In the genomic region with DNA sequence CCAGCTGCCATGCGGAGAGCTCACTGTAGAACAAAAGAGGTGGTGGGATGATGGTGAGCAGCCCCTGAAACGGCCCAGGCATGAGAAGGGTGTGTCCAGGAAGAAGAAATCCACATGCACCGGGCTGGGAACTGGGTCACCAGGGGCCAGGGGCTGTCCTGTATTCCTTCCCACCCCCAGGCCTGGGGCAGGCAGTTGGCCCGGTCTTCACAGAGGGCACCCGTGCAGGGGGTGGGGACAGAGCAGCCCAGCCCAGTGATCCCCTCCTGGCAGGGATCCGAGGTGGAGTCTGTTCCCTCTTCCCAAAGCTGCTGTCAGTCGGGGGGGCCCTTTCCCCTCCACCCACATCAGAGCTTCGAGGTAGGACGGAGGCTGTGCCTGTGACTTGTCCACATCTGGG, we compare ENCODE assay signal across 24 cellular contexts. TPM values are rescaled to one million over a fixed set of nuclear protein-coding genes. Genes with fewer than 3 reads are reported as not detected.
"Had no signal": no experiment of that assay in that cellular context is flagged by ENCODE, and none has a peak within 500 bp of the region (broad histone marks: within the 10 kb centered on the region; RNA-seq: fewer than 3 reads in every experiment).

No MANE protein-coding gene starts in this region.

- H3K27me3 Mint-ChIP-seq: activated CD4-positive, alpha-beta T cell treated with anti-CD3 and anti-CD28 coated beads for 36 hours had no signal

- H3K9me3 Mint-ChIP-seq: activated CD4-positive, alpha-beta memory T cell treated with anti-CD3 and anti-CD28 coated beads, Interleukin-2, amount 10 ng/mL, durations not matched to agents 7 days and 5 days; activated naive CD4-positive, alpha-beta T cell treated with anti-CD3 and anti-CD28 coated beads, Interleukin-2, amount 10 ng/mL, durations not matched to agents 7 days and 5 days; activated naive CD8-positive, alpha-beta T cell treated with anti-CD3 and anti-CD28 coated beads for 36 hours; activated T-cell treated with anti-CD3 and anti-CD28 coated beads, Interleukin-2, amount 50 U/mL, for 72 hours; activated T-helper 2 cell treated with anti-CD3 and anti-CD28 coated beads, Interferon-gamma antibody, Interleukin-2, Interleukin-4, amounts not matched to agents 10 μg/mL and 5 μg/mL and 100 μg/mL, durations not matched to agents 14 hours and 24 hours and 36 hours had no signal

- H3K4me3 ChIP-seq: cardiac muscle cell, MG63 had no signal

- H3K4me3 Mint-ChIP-seq: activated CD4-positive, alpha-beta memory T cell treated with anti-CD3 and anti-CD28 coated beads, Interleukin-2, amount 10 ng/mL, durations not matched to agents 7 days and 5 days; activated CD4-positive, alpha-beta T cell treated with anti-CD3 and anti-CD28 coated beads for 36 hours; activated naive CD4-positive, alpha-beta T cell treated with anti-CD3 and anti-CD28 coated beads, Interleukin-2, amount 10 ng/mL, durations not matched to agents 7 days and 5 days; activated naive CD8-positive, alpha-beta T cell treated with anti-CD3 and anti-CD28 coated beads for 36 hours; activated T-cell treated with anti-CD3 and anti-CD28 coated beads, Interleukin-2, amount 50 U/mL, for 72 hours had no signal

- H3K36me3 Mint-ChIP-seq: activated naive CD4-positive, alpha-beta T cell treated with anti-CD3 and anti-CD28 coated beads, Interleukin-2, amount 10 ng/mL, durations not matched to agents 7 days and 5 days; activated naive CD8-positive, alpha-beta T cell treated with anti-CD3 and anti-CD28 coated beads for 36 hours had no signal

- ATAC-seq: activated CD4-positive, alpha-beta T cell treated with anti-CD3 and anti-CD28 coated beads for 36 hours; activated T-cell treated with anti-CD3 and anti-CD28 coated beads, Interleukin-2, amount 50 U/mL, for 72 hours had no signal

- H3K36me3 ChIP-seq: brain microvascular endothelial cell, cardiac muscle cell, MG63 had no signal

- H3K4me1 Mint-ChIP-seq: activated CD4-positive, alpha-beta memory T cell treated with anti-CD3 and anti-CD28 coated beads, Interleukin-2, amount 10 ng/mL, durations not matched to agents 7 days and 5 days; activated CD4-positive, alpha-beta T cell treated with anti-CD3 and anti-CD28 coated beads for 36 hours; activated naive CD4-positive, alpha-beta T cell treated with anti-CD3 and anti-CD28 coated beads, Interleukin-2, amount 10 ng/mL, durations not matched to agents 7 days and 5 days; activated naive CD8-positive, alpha-beta T cell treated with anti-CD3 and anti-CD28 coated beads for 36 hours had no signal

- DNase-seq: activated CD4-positive, alpha-beta memory T cell treated with anti-CD3 and anti-CD28 coated beads, Interleukin-2, amount 10 ng/mL, durations not matched to agents 7 days and 5 days; activated CD4-positive, alpha-beta T cell treated with anti-CD3 and anti-CD28 coated beads for 36 hours; activated CD4-positive, alpha-beta T cell treated with anti-CD3 and anti-CD28 coated beads, Interleukin-2, amount 50 U/mL, for 1 hour; activated gamma-delta T cell treated with Interleukin-2 at 50 U/mL for 16 hours; activated naive CD4-positive, alpha-beta T cell treated with anti-CD3 and anti-CD28 coated beads, Interleukin-2, amount 10 ng/mL, durations not matched to agents 7 days and 5 days; activated naive CD8-positive, alpha-beta T cell treated with anti-CD3 and anti-CD28 coated beads for 36 hours; activated T-cell treated with anti-CD3 and anti-CD28 coated beads for 4 hours; activated T-cell treated with anti-CD3 and anti-CD28 coated beads, Interleukin-2, amount 50 U/mL, for 72 hours; brain microvascular endothelial cell; cerebellar nuclear complex; MG63; NCI-H1092 treated with DMSO at 0.1 percent for 48 hours; NCI-H1417 treated with DMSO at 0.1 percent for 48 hours; NCI-H1694 treated with DMSO at 0.1 percent for 48 hours; NCI-H2029 treated with DMSO at 0.1 percent for 48 hours; NCI-H446; NCI-H774; T-helper 1 cell had no signal

- H3K27me3 ChIP-seq: MG63 had no signal

- H3K27ac Mint-ChIP-seq: activated CD4-positive, alpha-beta memory T cell treated with anti-CD3 and anti-CD28 coated beads, Interleukin-2, amount 10 ng/mL, durations not matched to agents 7 days and 5 days; activated CD4-positive, alpha-beta T cell treated with anti-CD3 and anti-CD28 coated beads for 36 hours; activated naive CD4-positive, alpha-beta T cell treated with anti-CD3 and anti-CD28 coated beads, Interleukin-2, amount 10 ng/mL, durations not matched to agents 7 days and 5 days; activated naive CD8-positive, alpha-beta T cell treated with anti-CD3 and anti-CD28 coated beads for 36 hours; activated T-cell treated with anti-CD3 and anti-CD28 coated beads, Interleukin-2, amount 50 U/mL, for 72 hours; activated T-helper 2 cell treated with anti-CD3 and anti-CD28 coated beads, Interferon-gamma antibody, Interleukin-2, Interleukin-4, amounts not matched to agents 10 μg/mL and 5 μg/mL and 100 μg/mL, durations not matched to agents 14 hours and 24 hours and 36 hours had no signal

- H3K9me3 ChIP-seq: MG63 had no signal

- H3K27ac ChIP-seq: brain microvascular endothelial cell, cardiac muscle cell, VCaP had no signal

RNA-seq across cellular contexts. Expression of a gene that starts 9.2 kb away (rescaled TPM):
- total RNA-seq: activated CD4-positive, alpha-beta memory T cell treated with anti-CD3 and anti-CD28 coated beads, Interleukin-2, amount 10 ng/mL, durations not matched to agents 7 days and 5 days; activated CD4-positive, alpha-beta T cell treated with anti-CD3 and anti-CD28 coated beads for 36 hours; activated CD8-positive, alpha-beta memory T cell treated with anti-CD3 and anti-CD28 coated beads for 36 hours; activated naive CD8-positive, alpha-beta T cell treated with anti-CD3 and anti-CD28 coated beads for 36 hours; activated T-cell treated with anti-CD3 and anti-CD28 coated beads, Interleukin-2, amount 50 U/mL, for 72 hours; activated T-helper 2 cell treated with anti-CD3 and anti-CD28 coated beads, Interferon-gamma antibody, Interleukin-2, Interleukin-4, amounts not matched to agents 10 μg/mL and 5 μg/mL and 100 μg/mL, durations not matched to agents 14 hours and 24 hours and 36 hours; cardiac muscle cell; SK-MEL-5; T-helper 2 cell treated with Interferon-gamma antibody and Interleukin-4, amounts not matched to agents 100 ng/mL and 5 ng/mL, for 36 hours had no signal

RNA-seq across cellular contexts. Expression of a gene that starts 37.0 kb away (rescaled TPM):
- total RNA-seq: activated CD8-positive, alpha-beta memory T cell treated with anti-CD3 and anti-CD28 coated beads for 36 hours; activated T-helper 2 cell treated with anti-CD3 and anti-CD28 coated beads, Interferon-gamma antibody, Interleukin-2, Interleukin-4, amounts not matched to agents 10 μg/mL and 5 μg/mL and 100 μg/mL, durations not matched to agents 14 hours and 24 hours and 36 hours; T-helper 2 cell treated with Interferon-gamma antibody and Interleukin-4, amounts not matched to agents 100 ng/mL and 5 ng/mL, for 36 hours had no signal

RNA-seq across cellular contexts. Expression of a gene that starts 45.5 kb away (rescaled TPM):
- total RNA-seq: activated CD4-positive, alpha-beta memory T cell treated with anti-CD3 and anti-CD28 coated beads, Interleukin-2, amount 10 ng/mL, durations not matched to agents 7 days and 5 days; activated CD4-positive, alpha-beta T cell treated with anti-CD3 and anti-CD28 coated beads for 36 hours; activated naive CD8-positive, alpha-beta T cell treated with anti-CD3 and anti-CD28 coated beads for 36 hours; cardiac muscle cell; SK-MEL-5; T-helper 2 cell treated with Interferon-gamma antibody and Interleukin-4, amounts not matched to agents 100 ng/mL and 5 ng/mL, for 36 hours had no signal
